12 cellular contexts compared by ENCODE assay signal in the genomic region with DNA sequence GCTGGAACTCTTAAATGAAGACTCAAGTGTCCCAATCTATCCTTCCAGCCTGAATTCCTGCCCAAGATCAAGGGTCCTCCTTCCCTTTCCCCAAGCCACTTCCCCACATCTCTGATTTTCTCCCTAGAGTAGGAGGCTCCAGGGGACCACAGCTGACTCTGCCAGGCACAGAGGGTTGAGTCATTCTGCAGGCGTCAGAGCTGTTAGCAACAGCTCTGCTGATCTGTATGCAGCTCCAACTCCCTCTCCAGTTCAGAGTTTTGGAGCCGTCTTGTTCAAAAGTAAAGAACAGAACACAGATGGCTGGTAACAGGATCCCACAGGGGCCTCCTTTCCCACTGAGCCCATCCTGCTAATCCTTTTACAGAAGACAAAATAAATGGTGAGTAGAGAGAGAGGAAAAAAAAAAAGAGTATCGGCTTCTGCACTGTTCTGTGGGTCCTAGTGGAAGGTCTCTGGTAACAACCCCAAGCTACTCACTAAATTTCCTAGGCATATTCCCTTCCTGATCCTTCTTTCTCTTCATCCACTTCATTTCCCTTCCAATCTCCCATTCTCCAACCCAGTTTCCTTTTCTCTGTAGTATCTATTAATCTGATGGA. TPM values are rescaled to one million over a fixed set of nuclear protein-coding genes. Genes with fewer than 3 reads are reported as not detected.
DNase-seq lines count a peak whose midpoint lies in the region; ATAC-seq and TF ChIP-seq lines count a peak whose summit lies in the region.
"Had no signal": no experiment of that assay in that cellular context is flagged by ENCODE, and none has a peak within 500 bp of the region (broad histone marks: within the 10 kb centered on the region; RNA-seq: fewer than 3 reads in every experiment).

No MANE protein-coding gene starts in this region.

- H3K4me3 Mint-ChIP-seq in effector memory CD8-positive, alpha-beta T cell, result no peak overlapping the region
- H3K4me3 Mint-ChIP-seq: naive thymus-derived CD4-positive, alpha-beta T cell had no signal

- intact Hi-C loops in A673 (cut with micrococcal nuclease; ENCODE audit: unreplicated experiment), result loop anchor here (5.0 kb wide), 1 partner anchor 96 kb away; no protein-coding TSS in a partner anchor

- H3K27ac ChIP-seq in A673 (ENCODE audit: low read depth, low read length, poor library complexity, severe bottlenecking), result peak overlapping the region; percentile 79
- no peak overlapping the region for H3K27ac ChIP-seq in effector memory CD4-positive, alpha-beta T cell (ENCODE audit: insufficient read depth, low read length, poor library complexity, severe bottlenecking)
- H3K27ac ChIP-seq: BLaER1 treated with 17β-estradiol and CSF1 and Interleukin-3, amounts not matched to agents 10 nM and 100 nM had no signal

- H3K4me1 ChIP-seq in A673 (ENCODE audit: insufficient read depth, low read length, poor library complexity, severe bottlenecking), result peaks cover 57% of the 10 kb centered on the region
- no peaks in the 10 kb centered on the region for H3K4me1 ChIP-seq in effector memory CD4-positive, alpha-beta T cell (ENCODE audit: control insufficient read depth, insufficient read depth, low read length, poor library complexity, severe bottlenecking)

- DNase-seq in A673 (ENCODE audit: low spot score), result peak; percentile 92
- peak; percentile 29 for DNase-seq in NCI-H1694 treated with DMSO at 0.1 percent for 48 hours (lab: John Stamatoyannopoulos, UW)
- peak; percentile 49 for DNase-seq in cerebellum (ENCODE audit: low spot score)
- DNase-seq in left lobe of liver (ENCODE audit: low spot score), result peak; percentile 31
- DNase-seq in effector memory CD8-positive, alpha-beta T cell, result no peak
- DNase-seq in effector memory CD4-positive, alpha-beta T cell, result no peak
- DNase-seq in COLO668 (lab: John Stamatoyannopoulos, UW; ENCODE audit: unreplicated experiment), result no peak
- DNase-seq: naive thymus-derived CD4-positive, alpha-beta T cell; NCI-H526 treated with DMSO at 0.1 percent for 48 hours had no signal

- H3K4me3 ChIP-seq in A673 (ENCODE audit: low read depth, low read length, poor library complexity, severe bottlenecking), result peak overlapping the region; percentile 15
- H3K4me3 ChIP-seq in effector memory CD4-positive, alpha-beta T cell (ENCODE audit: insufficient read depth, low read depth, low read length, poor library complexity, severe bottlenecking), result no peak overlapping the region
- H3K4me3 ChIP-seq: BLaER1 treated with 17β-estradiol and CSF1 and Interleukin-3, amounts not matched to agents 10 nM and 100 nM had no signal

- no peaks in the 10 kb centered on the region for H3K36me3 Mint-ChIP-seq in effector memory CD8-positive, alpha-beta T cell (ENCODE audit: insufficient read depth)
- H3K36me3 Mint-ChIP-seq: naive thymus-derived CD4-positive, alpha-beta T cell had no signal

- no peaks in the 10 kb centered on the region for H3K4me1 Mint-ChIP-seq in effector memory CD8-positive, alpha-beta T cell (ENCODE audit: low read depth in 2 of 2)
- H3K4me1 Mint-ChIP-seq: naive thymus-derived CD4-positive, alpha-beta T cell had no signal

- H3K27ac Mint-ChIP-seq in effector memory CD8-positive, alpha-beta T cell, result no peak overlapping the region
- H3K27ac Mint-ChIP-seq: activated T-helper 2 cell treated with anti-CD3 and anti-CD28 coated beads, Interferon-gamma antibody, Interleukin-2, Interleukin-4, amounts not matched to agents 10 μg/mL and 5 μg/mL and 100 μg/mL, durations not matched to agents 14 hours and 24 hours and 36 hours had no signal

- POLR2A ChIA-PET in A673 (lab: Charles Lee; ENCODE audit: low non-redundant PET), result interaction anchor here (0.5 to 0.7 kb wide), 3 partner anchors 240 to 741 kb away, joined by 3 to 7 read pairs (median 3); no protein-coding TSS in a partner anchor

- H3K36me3 ChIP-seq in A673 (ENCODE audit: insufficient read depth, low read length, poor library complexity, severe bottlenecking), result no peaks in the 10 kb centered on the region
- H3K36me3 ChIP-seq in effector memory CD4-positive, alpha-beta T cell (ENCODE audit: control insufficient read depth, insufficient read depth, low read length), result no peaks in the 10 kb centered on the region
- H3K36me3 ChIP-seq: BLaER1 treated with 17β-estradiol and CSF1 and Interleukin-3, amounts not matched to agents 10 nM and 100 nM had no signal

- CTCF ChIA-PET in A673 (lab: Charles Lee), result no interaction called here

- peaks cover 14 to 16% of the 10 kb centered on the region in 2 donors for H3K27me3 Mint-ChIP-seq in effector memory CD8-positive, alpha-beta T cell

- no peaks in the 10 kb centered on the region for H3K27me3 ChIP-seq in A673 (replicated peaks; ENCODE audit: insufficient read depth, low read depth, low read length, poor library complexity)
- no peaks in the 10 kb centered on the region for H3K27me3 ChIP-seq in effector memory CD4-positive, alpha-beta T cell (replicated peaks; ENCODE audit: control insufficient read depth, insufficient read depth, low read length, poor library complexity, severe bottlenecking)
- H3K27me3 ChIP-seq: BLaER1 treated with 17β-estradiol and CSF1 and Interleukin-3, amounts not matched to agents 10 nM and 100 nM had no signal

- no peaks in the 10 kb centered on the region for H3K9me3 Mint-ChIP-seq in effector memory CD8-positive, alpha-beta T cell
- H3K9me3 Mint-ChIP-seq: activated T-helper 2 cell treated with anti-CD3 and anti-CD28 coated beads, Interferon-gamma antibody, Interleukin-2, Interleukin-4, amounts not matched to agents 10 μg/mL and 5 μg/mL and 100 μg/mL, durations not matched to agents 14 hours and 24 hours and 36 hours; naive thymus-derived CD4-positive, alpha-beta T cell had no signal

- no peaks in the 10 kb centered on the region for H3K9me3 ChIP-seq in A673 (ENCODE audit: low read depth, low read length, poor library complexity, severe bottlenecking)
- H3K9me3 ChIP-seq in effector memory CD4-positive, alpha-beta T cell (ENCODE audit: control insufficient read depth, low read length), result no peaks in the 10 kb centered on the region
- H3K9me3 ChIP-seq: BLaER1 treated with 17β-estradiol and CSF1 and Interleukin-3, amounts not matched to agents 10 nM and 100 nM had no signal

- no TSS peak for BruUV-seq in A673 (replicated peaks; lab: Mats Ljungman, UMichigan)

- no peak for ATAC-seq in left lobe of liver
- no peak for ATAC-seq in GM19463 (IDR thresholded peaks at IDR 0.05; ENCODE audit: unreplicated experiment)
- ATAC-seq in effector memory CD8-positive, alpha-beta T cell (replicated peaks), result no peak
- ATAC-seq: naive thymus-derived CD4-positive, alpha-beta T cell had no signal

- TF ChIP-seq CTCF in A673 (conservative IDR thresholded peaks at IDR 0.05; ENCODE audit: low read depth, low read length), result no peak

RNA-seq across cellular contexts. Expression of a gene that starts 13.4 kb away (rescaled TPM):
- total RNA-seq in A673 (2021) (83.8 and 85.5 TPM in 2 replicates), cerebellum (131 TPM), left lobe of liver (20.9 TPM)

Comparison
In these comparisons a context has a peak if more than half of its experiments do, and no peak if none do; other contexts are left out.
1. DNase-seq: peak in A673 (single experiment), NCI-H1694 treated with DMSO at 0.1 percent for 48 hours (single experiment), cerebellum (single experiment) and left lobe of liver (single experiment); none in effector memory CD8-positive, alpha-beta T cell (0 of 3), effector memory CD4-positive, alpha-beta T cell (0 of 3) and COLO668 (single experiment).